Comparison of ENCODE assay signal across 22 cellular contexts in genomic region chr2:208010501-208010900, GRCh38.
"Had no signal": no experiment of that assay in that cellular context is flagged by ENCODE, and none has a peak within 500 bp of the region (broad histone marks: within the 10 kb centered on the region; RNA-seq: fewer than 3 reads in every experiment).

No MANE protein-coding gene starts in this region.

- H3K4me1 Mint-ChIP-seq: neural progenitor cell had no signal

- DNase-seq: activated B cell treated with CpG ODN at 0.5 μM for 24 hours; activated CD4-positive, alpha-beta memory T cell treated with anti-CD3 and anti-CD28 coated beads for 36 hours; activated CD4-positive, alpha-beta T cell treated with anti-CD3 and anti-CD28 coated beads for 4 hours; activated naive CD4-positive, alpha-beta T cell treated with Interleukin-2 at 50 U/mL for 16 hours; activated T-cell treated with anti-CD3 and anti-CD28 coated beads for 4 hours; body of pancreas; endodermal cell; foreskin fibroblast; hypothalamus; islet precursor cell; mammary epithelial cell; ovary; psoas muscle; right cardiac atrium; stimulated activated CD4-positive, alpha-beta T cell treated with anti-CD3 and anti-CD28 coated beads, Interleukin-2, amount 100 ng/mL, for 24 hours; transverse colon had no signal

- H3K27ac ChIP-seq: body of pancreas, epithelial cell of prostate, neural progenitor cell, ovary, psoas muscle, suprapubic skin, transverse colon, vagina had no signal

- ATAC-seq: activated T-helper 17 cell treated with anti-CD3 and anti-CD28 coated beads, Interleukin-2, amount 50 U/mL, for 72 hours; body of pancreas; psoas muscle; right cardiac atrium had no signal

- H3K27me3 ChIP-seq: body of pancreas, neural progenitor cell, ovary, suprapubic skin, transverse colon, vagina had no signal

- H3K27me3 Mint-ChIP-seq: activated B cell treated with CpG ODN at 0.5 μM for 24 hours; activated CD4-positive, alpha-beta memory T cell treated with anti-CD3 and anti-CD28 coated beads for 36 hours; activated T-helper 17 cell treated with anti-CD3 and anti-CD28 coated beads, Interleukin-2, amount 50 U/mL, for 72 hours; stimulated activated naive CD8-positive, alpha-beta T cell treated with anti-CD3 and anti-CD28 coated beads, Interleukin-15, Interleukin-2, amounts not matched to agents 100 ng/mL and 50 ng/mL, for 24 hours had no signal

- H2AFZ ChIP-seq: neural progenitor cell had no signal

- H3K4me3 ChIP-seq: body of pancreas, neural progenitor cell, ovary, psoas muscle, suprapubic skin, transverse colon, vagina had no signal

- H3K4me2 ChIP-seq: neural progenitor cell had no signal

- H3K9ac ChIP-seq: neural progenitor cell had no signal

- H3K27ac Mint-ChIP-seq: activated B cell treated with CpG ODN at 0.5 μM for 24 hours; activated CD4-positive, alpha-beta memory T cell treated with anti-CD3 and anti-CD28 coated beads for 36 hours; activated T-helper 17 cell treated with anti-CD3 and anti-CD28 coated beads, Interleukin-2, amount 50 U/mL, for 72 hours; endodermal cell; neural progenitor cell; stimulated activated naive CD8-positive, alpha-beta T cell treated with anti-CD3 and anti-CD28 coated beads, Interleukin-15, Interleukin-2, amounts not matched to agents 100 ng/mL and 50 ng/mL, for 24 hours had no signal

- H3K9me3 ChIP-seq: body of pancreas, ovary, psoas muscle, suprapubic skin, transverse colon, vagina had no signal

- H3K9me3 Mint-ChIP-seq: activated B cell treated with CpG ODN at 0.5 μM for 24 hours; activated CD4-positive, alpha-beta memory T cell treated with anti-CD3 and anti-CD28 coated beads for 36 hours; activated T-helper 17 cell treated with anti-CD3 and anti-CD28 coated beads, Interleukin-2, amount 50 U/mL, for 72 hours; endodermal cell; neural progenitor cell; stimulated activated naive CD8-positive, alpha-beta T cell treated with anti-CD3 and anti-CD28 coated beads, Interleukin-15, Interleukin-2, amounts not matched to agents 100 ng/mL and 50 ng/mL, for 24 hours had no signal

- H3K4me3 Mint-ChIP-seq: activated B cell treated with CpG ODN at 0.5 μM for 24 hours; activated CD4-positive, alpha-beta memory T cell treated with anti-CD3 and anti-CD28 coated beads for 36 hours; activated T-helper 17 cell treated with anti-CD3 and anti-CD28 coated beads, Interleukin-2, amount 50 U/mL, for 72 hours; endodermal cell; neural progenitor cell; stimulated activated naive CD8-positive, alpha-beta T cell treated with anti-CD3 and anti-CD28 coated beads, Interleukin-15, Interleukin-2, amounts not matched to agents 100 ng/mL and 50 ng/mL, for 24 hours had no signal

- H3K4me1 ChIP-seq: neural progenitor cell, suprapubic skin, vagina had no signal

- H3K36me3 Mint-ChIP-seq: activated CD4-positive, alpha-beta memory T cell treated with anti-CD3 and anti-CD28 coated beads for 36 hours had no signal

- H3K36me3 ChIP-seq: neural progenitor cell, ovary, suprapubic skin, transverse colon, vagina had no signal
